ENCODE assay signal across 27 cellular contexts in genomic region chr5:12312343-12312742, GRCh38.
"Had no signal": no experiment of that assay in that cellular context is flagged by ENCODE, and none has a peak within 500 bp of the region (broad histone marks: within the 10 kb centered on the region; RNA-seq: fewer than 3 reads in every experiment).

No MANE protein-coding gene starts in this region.

- DNase-seq: activated effector memory CD4-positive, alpha-beta T cell treated with anti-CD3 and anti-CD28 coated beads, Interleukin-2, amount 50 U/mL, for 16 hours; activated effector memory CD4-positive, alpha-beta T cell treated with Interleukin-2 at 50 U/mL for 16 hours; activated gamma-delta T cell; activated gamma-delta T cell treated with Interleukin-2 at 50 U/mL for 16 hours; activated naive CD4-positive, alpha-beta T cell; activated naive CD4-positive, alpha-beta T cell treated with anti-CD3 and anti-CD28 coated beads for 36 hours; activated naive CD4-positive, alpha-beta T cell treated with anti-CD3 and anti-CD28 coated beads, Interleukin-2, amount 10 ng/mL, durations not matched to agents 7 days and 5 days; activated naive CD4-positive, alpha-beta T cell treated with anti-CD3 and anti-CD28 coated beads, Interleukin-2, amount 50 U/mL, for 16 hours; activated naive CD4-positive, alpha-beta T cell treated with Interleukin-2 at 50 U/mL for 16 hours; activated naive CD8-positive, alpha-beta T cell treated with anti-CD3 and anti-CD28 coated beads for 36 hours; activated naive CD8-positive, alpha-beta T cell treated with anti-CD3 and anti-CD28 coated beads, Interleukin-2, amount 10 ng/mL, durations not matched to agents 7 days and 5 days; activated naive CD8-positive, alpha-beta T cell treated with anti-CD3 and anti-CD28 coated beads, Interleukin-2, amount 50 U/mL, for 24 hours; activated T-cell treated with anti-CD3 and anti-CD28 coated beads, Interleukin-2, amount 50 U/mL, for 1 hour; activated T-cell treated with anti-CD3 and anti-CD28 coated beads, Interleukin-2, amount 50 U/mL, for 24 hours; activated T-cell treated with anti-CD3 and anti-CD28 coated beads, Interleukin-2, amount 50 U/mL, for 4 hours; activated T-cell treated with anti-CD3 and anti-CD28 coated beads, Interleukin-2, amount 50 U/mL, for 48 hours; activated T-cell treated with anti-CD3 and anti-CD28 coated beads, Interleukin-2, amount 50 U/mL, for 72 hours; adrenal gland; amniotic stem cell; amygdala; anterior cingulate cortex; aorta; body of pancreas; brain microvascular endothelial cell; caudate nucleus; central memory CD4-positive, alpha-beta T cell; cerebellar nuclear complex had no signal
